Comparison of ENCODE assay signal across 8 cellular contexts in the genomic region with DNA sequence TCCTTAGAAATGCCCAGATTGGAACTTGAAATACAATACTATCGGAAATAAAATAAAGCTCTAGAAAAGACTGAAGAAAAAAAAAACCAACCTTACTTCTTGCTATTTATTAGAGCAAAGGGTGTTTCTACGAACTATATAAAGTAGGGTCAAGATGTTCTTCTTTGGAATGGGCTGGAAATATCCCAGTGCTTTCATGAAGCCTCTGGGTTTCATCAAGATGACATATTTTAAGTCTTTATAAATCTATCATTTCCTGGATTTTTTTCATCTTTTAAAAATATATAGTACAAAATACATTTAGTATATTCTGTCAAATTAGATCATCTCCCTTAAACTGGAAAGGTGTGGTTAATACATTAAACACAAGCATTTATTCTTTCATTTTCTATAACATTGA.
"Had no signal": no experiment of that assay in that cellular context is flagged by ENCODE, and none has a peak within 500 bp of the region (broad histone marks: within the 10 kb centered on the region; RNA-seq: fewer than 3 reads in every experiment).

No MANE protein-coding gene starts in this region.

- DNase-seq: GM23248, GOT3, H7, HFFc6, IMR-90 had no signal

- H3K9me3 ChIP-seq: HAP-1 had no signal

- H3K36me3 ChIP-seq: HAP-1 had no signal

- FAIRE-seq: K562 had no signal

- H3K4me3 ChIP-seq: GM23248, HAP-1, K562 had no signal

- H3K27ac ChIP-seq: GM23248, HL-60 had no signal
